17 cellular contexts compared by ENCODE assay signal in genomic region chr9:92635760-92636159, GRCh38.
"Had no signal": no experiment of that assay in that cellular context is flagged by ENCODE, and none has a peak within 500 bp of the region (broad histone marks: within the 10 kb centered on the region; RNA-seq: fewer than 3 reads in every experiment).

No MANE protein-coding gene starts in this region.

- H3K4me3 Mint-ChIP-seq: activated CD4-positive, alpha-beta memory T cell treated with anti-CD3 and anti-CD28 coated beads for 36 hours; activated naive CD8-positive, alpha-beta T cell; activated T-helper 1 cell treated with anti-CD3 and anti-CD28 coated beads, Interleukin-12 subunit alpha, Interleukin-12 subunit beta, Interleukin-2, Interleukin-4 antibody, amounts not matched to agents 30 ng/mL and 10 ng/mL and 1 ng/mL, durations not matched to agents 14 hours and 24 hours and 36 hours; nephron progenitor cell; stimulated activated naive CD8-positive, alpha-beta T cell treated with anti-CD3 and anti-CD28 coated beads, Interleukin-15, amount 100 ng/mL, for 72 hours had no signal

- H3K4me3 ChIP-seq: cardiac muscle cell, SK-N-MC, upper lobe of left lung had no signal

- H3K9me3 Mint-ChIP-seq: activated CD4-positive, alpha-beta memory T cell treated with anti-CD3 and anti-CD28 coated beads for 36 hours; activated T-helper 1 cell treated with anti-CD3 and anti-CD28 coated beads, Interleukin-12 subunit alpha, Interleukin-12 subunit beta, Interleukin-2, Interleukin-4 antibody, amounts not matched to agents 30 ng/mL and 10 ng/mL and 1 ng/mL, durations not matched to agents 14 hours and 24 hours and 36 hours; nephron progenitor cell; stimulated activated naive CD8-positive, alpha-beta T cell treated with anti-CD3 and anti-CD28 coated beads, Interleukin-15, amount 100 ng/mL, for 72 hours had no signal

- H3K27ac Mint-ChIP-seq: activated CD4-positive, alpha-beta memory T cell treated with anti-CD3 and anti-CD28 coated beads for 36 hours; activated naive CD8-positive, alpha-beta T cell; activated T-helper 1 cell treated with anti-CD3 and anti-CD28 coated beads, Interleukin-12 subunit alpha, Interleukin-12 subunit beta, Interleukin-2, Interleukin-4 antibody, amounts not matched to agents 30 ng/mL and 10 ng/mL and 1 ng/mL, durations not matched to agents 14 hours and 24 hours and 36 hours; nephron progenitor cell; stimulated activated naive CD8-positive, alpha-beta T cell treated with anti-CD3 and anti-CD28 coated beads, Interleukin-15, amount 100 ng/mL, for 72 hours had no signal

- H3K27me3 ChIP-seq: cardiac muscle cell, upper lobe of left lung had no signal

- ATAC-seq: left colon; stimulated activated naive CD8-positive, alpha-beta T cell treated with anti-CD3 and anti-CD28 coated beads, Interleukin-15, amount 100 ng/mL, for 72 hours had no signal

- H3K27me3 Mint-ChIP-seq: activated CD4-positive, alpha-beta memory T cell treated with anti-CD3 and anti-CD28 coated beads for 36 hours; activated naive CD8-positive, alpha-beta T cell; stimulated activated naive CD8-positive, alpha-beta T cell treated with anti-CD3 and anti-CD28 coated beads, Interleukin-15, amount 100 ng/mL, for 72 hours had no signal

- H3K9me3 ChIP-seq: upper lobe of left lung had no signal

- DNase-seq: activated CD4-positive, alpha-beta memory T cell treated with anti-CD3 and anti-CD28 coated beads for 36 hours; activated gamma-delta T cell treated with Interleukin-2 at 50 U/mL for 16 hours; amygdala; dermis blood vessel endothelial cell; effector memory CD4-positive, alpha-beta T cell; midbrain; nephron progenitor cell; nucleus accumbens; stimulated activated CD4-positive, alpha-beta T cell treated with anti-CD3 and anti-CD28 coated beads, Interleukin-2, amount 100 ng/mL, for 24 hours; stimulated activated naive CD8-positive, alpha-beta T cell treated with anti-CD3 and anti-CD28 coated beads, Interleukin-15, amount 100 ng/mL, for 72 hours; WERI-Rb-1 had no signal

- H3K27ac ChIP-seq: cardiac muscle cell, SK-N-MC, upper lobe of left lung, WERI-Rb-1 had no signal
